In genomic region chr11:16959528-16960100, GRCh38 we compare ENCODE assay signal across 17 cellular contexts. TPM values are rescaled to one million over a fixed set of nuclear protein-coding genes. Genes with fewer than 3 reads are reported as not detected.
DNase-seq lines count a peak whose midpoint lies in the region; ATAC-seq and TF ChIP-seq lines count a peak whose summit lies in the region.
"Had no signal": no experiment of that assay in that cellular context is flagged by ENCODE, and none has a peak within 500 bp of the region (broad histone marks: within the 10 kb centered on the region; RNA-seq: fewer than 3 reads in every experiment).

No MANE protein-coding gene starts in this region.

- no peak overlapping the region for H2BK15ac ChIP-seq in neuronal stem cell (ENCODE audit: low read length)

- no peak overlapping the region for H3K4ac ChIP-seq in neuronal stem cell (ENCODE audit: low read length)

- peak overlapping the region; percentile 1 to 56 (median 46) for H3K27ac ChIP-seq in body of pancreas
- H3K27ac ChIP-seq in neuronal stem cell (replicated peaks; ENCODE audit: low read length): no peak overlapping the region
- H3K27ac ChIP-seq: C4-2B, SJSA1, suprapubic skin had no signal

- intact Hi-C loops in body of pancreas (cut with DNase I): no loop called here

- DNase-seq in NCI-H1417 (lab: John Stamatoyannopoulos, UW): peak in 2 of 3 experiments; percentile 48 to 80
- no peak for DNase-seq in NCI-H1417 treated with DMSO at 0.1 percent for 48 hours (lab: John Stamatoyannopoulos, UW)
- DNase-seq in NCI-H2029 (lab: John Stamatoyannopoulos, UW): peak; percentile 33
- DNase-seq in body of pancreas: no peak
- no peak for DNase-seq in neuronal stem cell (ENCODE audit: low spot score)
- DNase-seq in T-helper 2 cell: no peak
- DNase-seq: 8988T; activated CD4-positive, alpha-beta T cell treated with anti-CD3 and anti-CD28 coated beads, Interleukin-2, amount 50 U/mL, for 48 hours; anterior cingulate cortex; KBM-7; naive B cell; NCI-H187 had no signal

- TF ChIP-seq POLR2A in body of pancreas (IDR thresholded peaks at IDR 0.05): no peak

- no peak overlapping the region for H2BK5ac ChIP-seq in neuronal stem cell (ENCODE audit: low read length)

- H3K14ac ChIP-seq in neuronal stem cell (ENCODE audit: low read length): no peak overlapping the region

- ATAC-seq in body of pancreas: no peak
- ATAC-seq in HG03457 (IDR thresholded peaks at IDR 0.05; ENCODE audit: unreplicated experiment): no peak
- no peak for ATAC-seq in GM21576 (IDR thresholded peaks at IDR 0.05; ENCODE audit: unreplicated experiment)

- no peak overlapping the region for H3K9ac ChIP-seq in neuronal stem cell (ENCODE audit: low read depth, low read length, poor library complexity)

- TF ChIP-seq CTCF in body of pancreas (IDR thresholded peaks at IDR 0.05): no peak

- H3K9me3 ChIP-seq in body of pancreas: no peaks in the 10 kb centered on the region
- H3K9me3 ChIP-seq in neuronal stem cell (replicated peaks in 1 of 2; ENCODE audit: control insufficient read depth in 2 of 2, insufficient read depth in 1 of 2, low read depth in 1 of 2, low read length in 2 of 2): no peaks in the 10 kb centered on the region
- H3K9me3 ChIP-seq: SJSA1, suprapubic skin had no signal

- WGBS in body of pancreas, 2 donors: 70% methylated on average over 5 to 6 of the region's 6 CpGs
- no CpG with 5 or more reads among the region's 6 CpGs for WGBS in neuronal stem cell (ENCODE audit: extremely low coverage in 2 of 2, insufficient read length in 2 of 2, insufficient replicate concordance in 1 of 2), 2 donors

- H2AFZ ChIP-seq in neuronal stem cell (ENCODE audit: low read length): no peak overlapping the region

- no peak overlapping the region for H2BK120ac ChIP-seq in neuronal stem cell (ENCODE audit: low read depth, low read length)

- H4K8ac ChIP-seq in neuronal stem cell (ENCODE audit: low read depth, low read length): no peak overlapping the region

- peak overlapping the region; percentile 3 for H3K23ac ChIP-seq in neuronal stem cell (ENCODE audit: low read depth, low read length, poor library complexity)

- peak overlapping the region; percentile 46 for H3K18ac ChIP-seq in neuronal stem cell (ENCODE audit: low read length)

- H3K27me3 ChIP-seq in body of pancreas (no peaks in the 10 kb centered on the region), neuronal stem cell (ENCODE audit: control insufficient read depth in 3 of 3, insufficient read depth in 3 of 3, low read depth in 1 of 3, low read length in 3 of 3) (no peaks in the 10 kb centered on the region)
- H3K27me3 ChIP-seq: suprapubic skin had no signal

- H3K4me1 ChIP-seq in body of pancreas (peaks cover 51% of the 10 kb centered on the region), neuronal stem cell (ENCODE audit: control insufficient read depth in 2 of 2, insufficient read depth in 1 of 2, low read depth in 1 of 2, low read length in 2 of 2) (peaks cover 0 to 13% of the 10 kb centered on the region in 2 donors)
- H3K4me1 ChIP-seq: SJSA1 had no signal

- peak overlapping the region; percentile 28 for H2AK5ac ChIP-seq in neuronal stem cell (ENCODE audit: low read depth, low read length)

- H3K4me3 ChIP-seq in body of pancreas (no peak overlapping the region), neuronal stem cell (ENCODE audit: low read length in 2 of 2) (no peak overlapping the region)
- H3K4me3 ChIP-seq: SJSA1, suprapubic skin had no signal

- no peaks in the 10 kb centered on the region for H3K79me1 ChIP-seq in neuronal stem cell (ENCODE audit: low read depth, low read length)

- no peak overlapping the region for H2BK12ac ChIP-seq in neuronal stem cell (ENCODE audit: low read length)

- H4K91ac ChIP-seq in neuronal stem cell (ENCODE audit: low read depth, low read length, poor library complexity): no peak overlapping the region

- H3K4me2 ChIP-seq in neuronal stem cell (ENCODE audit: insufficient read depth, low read length, poor library complexity, severe bottlenecking): no peak overlapping the region

- H3K36me3 ChIP-seq in body of pancreas (replicated peaks in 1 of 2; ENCODE audit: insufficient read depth in 1 of 2, low read depth in 2 of 2) (no peaks in the 10 kb centered on the region), neuronal stem cell (replicated peaks in 1 of 2; ENCODE audit: control insufficient read depth in 2 of 2, insufficient read depth in 2 of 2, low read length in 2 of 2) (no peaks in the 10 kb centered on the region)
- H3K36me3 ChIP-seq: SJSA1, suprapubic skin had no signal

RNA-seq across cellular contexts. Expression of gene PLEKHA7, which starts 54.6 kb away (rescaled TPM):
- 10 to 100 TPM; 30.4 to 34.6 TPM for total RNA-seq in body of pancreas
- polyA plus RNA-seq in neuronal stem cell (2013, experiment 1 of 2): 15.2 TPM
- polyA plus RNA-seq in neuronal stem cell (2013, experiment 2 of 2): 15.1 TPM
- total RNA-seq: SJSA1 had no signal

Comparison
In these comparisons a context has a peak if more than half of its experiments do, and no peak if none do; other contexts are left out.
1. DNase-seq: peak in NCI-H1417 (2 of 3) and NCI-H2029 (single experiment); none in NCI-H1417 treated with DMSO at 0.1 percent for 48 hours (single experiment), body of pancreas (0 of 4), neuronal stem cell (single experiment) and T-helper 2 cell (0 of 5).